In the genomic region with DNA sequence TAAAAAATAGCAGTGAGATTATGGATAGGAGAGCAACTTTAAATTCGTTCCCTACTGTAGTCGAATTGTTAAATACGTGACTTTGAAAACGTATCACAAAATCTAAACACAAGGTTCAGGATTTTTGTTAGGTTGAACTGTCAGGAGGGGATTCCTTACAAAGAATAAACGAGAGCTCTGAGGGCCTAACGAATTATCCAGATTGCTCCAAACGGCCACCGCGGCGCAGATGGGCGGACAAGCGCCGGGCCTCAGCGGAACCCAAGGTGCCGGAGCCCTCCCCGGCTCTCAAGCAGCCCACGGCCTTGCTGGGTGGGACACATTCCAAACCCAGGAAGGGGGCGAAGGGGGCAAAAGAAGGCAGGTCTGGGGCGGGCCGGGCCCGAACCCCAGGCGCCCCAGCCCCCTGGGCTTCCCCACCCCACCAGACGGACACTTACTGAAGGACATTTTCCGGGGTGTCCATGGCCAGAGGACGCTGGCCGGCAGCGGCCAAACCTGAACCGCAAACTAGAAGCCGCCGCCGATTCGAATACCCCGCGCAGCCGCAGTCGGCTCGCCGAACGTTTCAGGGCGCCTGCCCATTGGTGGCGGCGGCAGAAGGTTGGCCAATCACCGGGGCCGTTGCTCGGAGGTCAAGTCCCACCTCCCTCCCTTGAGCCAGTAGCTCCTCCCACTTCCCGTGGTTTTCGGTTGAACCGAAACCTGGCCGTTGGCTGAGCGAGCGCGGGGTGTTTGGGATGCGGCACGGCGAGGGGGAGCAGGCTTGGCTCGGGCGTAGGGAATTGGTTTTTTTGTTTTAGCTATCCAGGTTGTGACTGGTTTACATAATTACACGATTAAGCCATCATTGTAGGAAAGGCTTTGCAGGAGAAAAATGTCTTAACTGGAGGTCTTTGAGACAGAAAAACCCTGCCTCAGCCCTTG, we compare ENCODE assay signal across 8 cellular contexts. TPM values are rescaled to one million over a fixed set of nuclear protein-coding genes. Genes with fewer than 3 reads are reported as not detected.
DNase-seq lines count a peak whose midpoint lies in the region; ATAC-seq and TF ChIP-seq lines count a peak whose summit lies in the region.

Gene BUB1 (minus strand): TSS at position 534 of the 927 bp plus-strand sequence. CDS start 68 bp downstream, at position 466.

- H3K4me1 ChIP-seq in RWPE2 (ENCODE audit: insufficient read depth, poor library complexity, severe bottlenecking): peaks cover 8% of the 10 kb centered on the region

- H3K4me3 ChIP-seq in RWPE2 (ENCODE audit: severe bottlenecking): peak within 1 kb of the TSS; percentile 77

- peaks cover 33% of the 10 kb centered on the region for H3K36me3 Mint-ChIP-seq in activated T-helper 2 cell treated with anti-CD3 and anti-CD28 coated beads, Interferon-gamma antibody, Interleukin-2, Interleukin-4, amounts not matched to agents 10 μg/mL and 5 μg/mL and 100 μg/mL, durations not matched to agents 14 hours and 24 hours and 36 hours (ENCODE audit: low read depth)
- no peaks in the 10 kb centered on the region for H3K36me3 Mint-ChIP-seq in natural killer cell treated with Interleukin-12 subunit alpha and Interleukin-12 subunit beta and Interleukin-15 and Interleukin-18, amount 100 ng/mL, for 72 hours

- H3K4me1 Mint-ChIP-seq in activated T-helper 2 cell treated with anti-CD3 and anti-CD28 coated beads, Interferon-gamma antibody, Interleukin-2, Interleukin-4, amounts not matched to agents 10 μg/mL and 5 μg/mL and 100 μg/mL, durations not matched to agents 14 hours and 24 hours and 36 hours (ENCODE audit: low read depth): peaks cover 31% of the 10 kb centered on the region
- peaks cover 33 to 39% of the 10 kb centered on the region in 2 donors for H3K4me1 Mint-ChIP-seq in natural killer cell treated with Interleukin-12 subunit alpha and Interleukin-12 subunit beta and Interleukin-15 and Interleukin-18, amount 100 ng/mL, for 72 hours (ENCODE audit: low read depth in 2 of 2)

- TF ChIP-seq CTCF in RWPE2 (IDR thresholded peaks at IDR 0.05; ENCODE audit: poor library complexity, severe bottlenecking): no peak

- ATAC-seq in RWPE2 (ENCODE audit: low read depth): peak; percentile 93
- ATAC-seq in natural killer cell treated with Interleukin-12 subunit alpha and Interleukin-12 subunit beta and Interleukin-15 and Interleukin-18, amount 100 ng/mL, for 72 hours: peak; percentile 93 to 95
- ATAC-seq in stimulated activated naive CD8-positive, alpha-beta T cell treated with anti-CD3 and anti-CD28 coated beads, Interleukin-15, Interleukin-2, amounts not matched to agents 100 U/mL and 50 U/mL, for 24 hours: peak; percentile 94

- H3K9me3 ChIP-seq in RWPE2 (ENCODE audit: severe bottlenecking): no peaks in the 10 kb centered on the region

- intact Hi-C loops in activated T-helper 2 cell treated with anti-CD3 and anti-CD28 coated beads, Interferon-gamma antibody, Interleukin-2, Interleukin-4, amounts not matched to agents 10 μg/mL and 5 μg/mL and 100 μg/mL, durations not matched to agents 14 hours and 24 hours and 36 hours (cut with micrococcal nuclease): loop anchor here (1.0 to 5.0 kb wide), 3 partner anchors 35 to 190 kb away; no protein-coding TSS in a partner anchor

- H3K27ac ChIP-seq in RWPE2 (ENCODE audit: poor library complexity, severe bottlenecking): peak within 1 kb of the TSS; percentile 58

- H3K27ac Mint-ChIP-seq in activated T-helper 2 cell treated with anti-CD3 and anti-CD28 coated beads, Interferon-gamma antibody, Interleukin-2, Interleukin-4, amounts not matched to agents 10 μg/mL and 5 μg/mL and 100 μg/mL, durations not matched to agents 14 hours and 24 hours and 36 hours: peak within 1 kb of the TSS; percentile 90
- H3K27ac Mint-ChIP-seq in natural killer cell treated with Interleukin-12 subunit alpha and Interleukin-12 subunit beta and Interleukin-15 and Interleukin-18, amount 100 ng/mL, for 72 hours: peak within 1 kb of the TSS; percentile 94 to 98

- peaks cover 2% of the 10 kb centered on the region for H3K27me3 Mint-ChIP-seq in activated T-helper 2 cell treated with anti-CD3 and anti-CD28 coated beads, Interferon-gamma antibody, Interleukin-2, Interleukin-4, amounts not matched to agents 10 μg/mL and 5 μg/mL and 100 μg/mL, durations not matched to agents 14 hours and 24 hours and 36 hours (ENCODE audit: low read depth)
- H3K27me3 Mint-ChIP-seq in natural killer cell treated with Interleukin-12 subunit alpha and Interleukin-12 subunit beta and Interleukin-15 and Interleukin-18, amount 100 ng/mL, for 72 hours: peaks cover 0 to 5% of the 10 kb centered on the region in 2 donors

- no peaks in the 10 kb centered on the region for H3K9me3 Mint-ChIP-seq in activated T-helper 2 cell treated with anti-CD3 and anti-CD28 coated beads, Interferon-gamma antibody, Interleukin-2, Interleukin-4, amounts not matched to agents 10 μg/mL and 5 μg/mL and 100 μg/mL, durations not matched to agents 14 hours and 24 hours and 36 hours
- no peaks in the 10 kb centered on the region for H3K9me3 Mint-ChIP-seq in natural killer cell treated with Interleukin-12 subunit alpha and Interleukin-12 subunit beta and Interleukin-15 and Interleukin-18, amount 100 ng/mL, for 72 hours

- H3K36me3 ChIP-seq in RWPE2 (ENCODE audit: low read depth): peaks cover 27% of the 10 kb centered on the region

- peak; percentile 97 for DNase-seq in EH (ENCODE audit: low read depth)
- DNase-seq in H4 (ENCODE audit: low spot score): peak; percentile 96
- peak; percentile 97 for DNase-seq in LoVo (ENCODE audit: low spot score)
- DNase-seq in RWPE2 (ENCODE audit: low spot score): peak; percentile 96
- peak; percentile 96 for DNase-seq in activated T-helper 2 cell treated with anti-CD3 and anti-CD28 coated beads, Interferon-gamma antibody, Interleukin-2, Interleukin-4, amounts not matched to agents 10 μg/mL and 5 μg/mL and 100 μg/mL, durations not matched to agents 14 hours and 24 hours and 36 hours (ENCODE audit: low spot score)
- peak; percentile 95 for DNase-seq in fibroblast of peridontal ligament (ENCODE audit: extremely low read depth)
- DNase-seq in natural killer cell treated with Interleukin-12 subunit alpha and Interleukin-12 subunit beta and Interleukin-15 and Interleukin-18, amount 100 ng/mL, for 72 hours (ENCODE audit: low spot score): peak; percentile 98
- peak; percentile 97 for DNase-seq in stimulated activated naive CD8-positive, alpha-beta T cell treated with anti-CD3 and anti-CD28 coated beads, Interleukin-15, Interleukin-2, amounts not matched to agents 100 U/mL and 50 U/mL, for 24 hours

- H3K27me3 ChIP-seq in RWPE2 (ENCODE audit: insufficient read depth, poor library complexity, severe bottlenecking): no peaks in the 10 kb centered on the region

- peak within 1 kb of the TSS; percentile 86 for H3K4me3 Mint-ChIP-seq in activated T-helper 2 cell treated with anti-CD3 and anti-CD28 coated beads, Interferon-gamma antibody, Interleukin-2, Interleukin-4, amounts not matched to agents 10 μg/mL and 5 μg/mL and 100 μg/mL, durations not matched to agents 14 hours and 24 hours and 36 hours (ENCODE audit: low read depth)
- H3K4me3 Mint-ChIP-seq in natural killer cell treated with Interleukin-12 subunit alpha and Interleukin-12 subunit beta and Interleukin-15 and Interleukin-18, amount 100 ng/mL, for 72 hours: peak within 1 kb of the TSS; percentile 94

RNA-seq across cellular contexts. Expression of gene BUB1, which starts in this region (rescaled TPM):
- total RNA-seq in H4 (2014; rRNA removed; shearing (Covaris generic)): 57.7 and 85.3 TPM in 2 replicates
- total RNA-seq in activated T-helper 2 cell treated with anti-CD3 and anti-CD28 coated beads, Interferon-gamma antibody, Interleukin-2, Interleukin-4, amounts not matched to agents 10 μg/mL and 5 μg/mL and 100 μg/mL, durations not matched to agents 14 hours and 24 hours and 36 hours: 68.4 and 74.4 TPM in 2 replicates
- 100 to 1,000 TPM in 1 of 2 donors, 10 to 100 TPM in 1; 45.2 to 103 TPM for total RNA-seq in natural killer cell treated with Interleukin-12 subunit alpha and Interleukin-12 subunit beta and Interleukin-15 and Interleukin-18, amount 100 ng/mL, for 72 hours

Comparison
In these comparisons a context has a peak if more than half of its experiments do, and no peak if none do; other contexts are left out.
1. Peak in every context shown above with its lines: DNase-seq, ATAC-seq, H3K4me3 ChIP-seq and H3K27ac ChIP-seq.